Comparison of ENCODE assay signal across 21 cellular contexts in the genomic region with DNA sequence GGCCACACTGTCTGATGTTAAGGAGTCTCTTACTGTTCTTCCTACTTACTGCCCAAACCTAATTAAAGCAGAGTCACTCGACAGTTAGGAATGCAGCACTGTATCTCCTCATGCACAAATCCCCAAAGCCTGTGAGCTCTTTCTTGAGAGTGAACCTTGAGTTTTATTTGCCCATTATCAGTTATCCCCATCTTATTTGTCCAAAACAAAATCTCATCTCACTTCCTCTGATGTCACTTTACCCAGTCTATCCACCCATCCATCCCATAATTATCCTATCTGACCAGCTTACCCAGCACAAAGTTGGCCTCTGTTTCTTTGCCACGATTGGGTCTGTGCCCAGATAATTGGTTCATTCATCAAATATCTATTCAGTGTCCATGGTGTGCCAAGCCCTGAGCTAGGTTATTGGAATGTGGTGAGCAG.
DNase-seq lines count a peak whose midpoint lies in the region; ATAC-seq, FAIRE-seq and TF ChIP-seq lines count a peak whose summit lies in the region.
"Had no signal": no experiment of that assay in that cellular context is flagged by ENCODE, and none has a peak within 500 bp of the region (broad histone marks: within the 10 kb centered on the region; RNA-seq: fewer than 3 reads in every experiment).

No MANE protein-coding gene starts in this region.

- no peak overlapping the region for H3K4me3 ChIP-seq in bronchial epithelial cell (ENCODE audit: low read depth, low read length)
- H3K4me3 ChIP-seq: hepatocyte, left ventricle myocardium inferior, thyroid gland had no signal

- no peaks in the 10 kb centered on the region for H3K9me3 Mint-ChIP-seq in mesothelial cell of epicardium
- H3K9me3 Mint-ChIP-seq in stimulated activated naive CD8-positive, alpha-beta T cell treated with anti-CD3 and anti-CD28 coated beads, Interleukin-15, amount 100 ng/mL, for 72 hours = no peaks in the 10 kb centered on the region
- H3K9me3 Mint-ChIP-seq: activated CD8-positive, alpha-beta T cell treated with anti-CD3 and anti-CD28 coated beads for 36 hours; activated T-helper 17 cell treated with anti-CD3 and anti-CD28 coated beads, Interleukin-2, amount 50 U/mL, for 72 hours; brain had no signal

- no peaks in the 10 kb centered on the region for H3K36me3 Mint-ChIP-seq in mesothelial cell of epicardium
- H3K36me3 Mint-ChIP-seq: brain had no signal

- no peaks in the 10 kb centered on the region for H3K27me3 ChIP-seq in bronchial epithelial cell (ENCODE audit: control insufficient read depth, insufficient read depth, low read length)
- H3K27me3 ChIP-seq: hepatocyte, thyroid gland had no signal

- no peak overlapping the region for H3K4me3 Mint-ChIP-seq in mesothelial cell of epicardium
- no peak overlapping the region for H3K4me3 Mint-ChIP-seq in stimulated activated naive CD8-positive, alpha-beta T cell treated with anti-CD3 and anti-CD28 coated beads, Interleukin-15, amount 100 ng/mL, for 72 hours
- H3K4me3 Mint-ChIP-seq: activated CD8-positive, alpha-beta T cell treated with anti-CD3 and anti-CD28 coated beads for 36 hours; activated T-helper 17 cell treated with anti-CD3 and anti-CD28 coated beads, Interleukin-2, amount 50 U/mL, for 72 hours; brain; T-helper 17 cell had no signal

- no peaks in the 10 kb centered on the region for H3K36me3 ChIP-seq in bronchial epithelial cell (ENCODE audit: control insufficient read depth, insufficient read depth, low read length)
- H3K36me3 ChIP-seq: left ventricle myocardium inferior, thyroid gland had no signal

- H3K4me1 Mint-ChIP-seq in mesothelial cell of epicardium = peaks cover 46% of the 10 kb centered on the region
- no peaks in the 10 kb centered on the region for H3K4me1 Mint-ChIP-seq in stimulated activated naive CD8-positive, alpha-beta T cell treated with anti-CD3 and anti-CD28 coated beads, Interleukin-15, amount 100 ng/mL, for 72 hours
- H3K4me1 Mint-ChIP-seq: activated T-helper 17 cell treated with anti-CD3 and anti-CD28 coated beads, Interleukin-2, amount 50 U/mL, for 72 hours; T-helper 17 cell had no signal

- no peak for FAIRE-seq in bronchial epithelial cell (lab: Jason Lieb, UNC)
- FAIRE-seq: A204.1, RCC 7860 had no signal

- DNase-seq in AG08395 (ENCODE audit: low spot score) (peak; percentile 62), M059J (ENCODE audit: low read depth) (peak; percentile 65), bronchial epithelial cell (ENCODE audit: low read depth) (peak; percentile 46), mesothelial cell of epicardium (ENCODE audit: low spot score in 2 of 2, unreplicated experiment in 2 of 2) (no peak)
- no peak for DNase-seq in stimulated activated naive CD8-positive, alpha-beta T cell treated with anti-CD3 and anti-CD28 coated beads, Interleukin-15, amount 100 ng/mL, for 72 hours
- DNase-seq: activated CD8-positive, alpha-beta T cell treated with anti-CD3 and anti-CD28 coated beads for 36 hours; DMS 273 treated with DMSO at 0.1 percent for 48 hours; left ventricle myocardium inferior; NCI-H1436; NCI-H524 treated with DMSO at 0.1 percent for 48 hours; stimulated activated CD4-positive, alpha-beta T cell treated with anti-CD3 and anti-CD28 coated beads, Interleukin-15, amount 100 ng/mL, for 24 hours; T-helper 17 cell; thyroid gland had no signal

- no peak for ATAC-seq in HG03025 (IDR thresholded peaks at IDR 0.05; ENCODE audit: low FRiP score, unreplicated experiment)
- ATAC-seq in stimulated activated naive CD8-positive, alpha-beta T cell treated with anti-CD3 and anti-CD28 coated beads, Interleukin-15, amount 100 ng/mL, for 72 hours = no peak
- ATAC-seq in GM21576 (IDR thresholded peaks at IDR 0.05; ENCODE audit: unreplicated experiment) = no peak
- ATAC-seq in GM21390 (IDR thresholded peaks at IDR 0.05; ENCODE audit: unreplicated experiment) = no peak
- ATAC-seq: activated CD8-positive, alpha-beta T cell treated with anti-CD3 and anti-CD28 coated beads for 36 hours; activated T-helper 17 cell treated with anti-CD3 and anti-CD28 coated beads, Interleukin-2, amount 50 U/mL, for 72 hours; T-helper 17 cell had no signal

- TF ChIP-seq CTCF in bronchial epithelial cell (IDR thresholded peaks at IDR 0.05; ENCODE audit: insufficient read depth, low read length, severe bottlenecking) (no peak), mesothelial cell of epicardium (IDR thresholded peaks at IDR 0.05; ENCODE audit: unreplicated experiment) (no peak)

- H3K27ac Mint-ChIP-seq in mesothelial cell of epicardium = peak overlapping the region; percentile 18
- H3K27ac Mint-ChIP-seq in stimulated activated naive CD8-positive, alpha-beta T cell treated with anti-CD3 and anti-CD28 coated beads, Interleukin-15, amount 100 ng/mL, for 72 hours = no peak overlapping the region
- H3K27ac Mint-ChIP-seq: activated CD8-positive, alpha-beta T cell treated with anti-CD3 and anti-CD28 coated beads for 36 hours; activated T-helper 17 cell treated with anti-CD3 and anti-CD28 coated beads, Interleukin-2, amount 50 U/mL, for 72 hours; T-helper 17 cell had no signal

- no peaks in the 10 kb centered on the region for H3K27me3 Mint-ChIP-seq in mesothelial cell of epicardium (ENCODE audit: low read depth)
- H3K27me3 Mint-ChIP-seq in stimulated activated naive CD8-positive, alpha-beta T cell treated with anti-CD3 and anti-CD28 coated beads, Interleukin-15, amount 100 ng/mL, for 72 hours = peaks cover 13% of the 10 kb centered on the region

Comparison
In these comparisons a context has a peak if more than half of its experiments do, and no peak if none do; other contexts are left out.
1. DNase-seq: peak in AG08395 (single experiment), M059J (single experiment) and bronchial epithelial cell (single experiment); none in mesothelial cell of epicardium (0 of 2) and stimulated activated naive CD8-positive, alpha-beta T cell treated with anti-CD3 and anti-CD28 coated beads, Interleukin-15, amount 100 ng/mL, for 72 hours (0 of 2).